ENCODE assay signal across 8 cellular contexts in the genomic region with DNA sequence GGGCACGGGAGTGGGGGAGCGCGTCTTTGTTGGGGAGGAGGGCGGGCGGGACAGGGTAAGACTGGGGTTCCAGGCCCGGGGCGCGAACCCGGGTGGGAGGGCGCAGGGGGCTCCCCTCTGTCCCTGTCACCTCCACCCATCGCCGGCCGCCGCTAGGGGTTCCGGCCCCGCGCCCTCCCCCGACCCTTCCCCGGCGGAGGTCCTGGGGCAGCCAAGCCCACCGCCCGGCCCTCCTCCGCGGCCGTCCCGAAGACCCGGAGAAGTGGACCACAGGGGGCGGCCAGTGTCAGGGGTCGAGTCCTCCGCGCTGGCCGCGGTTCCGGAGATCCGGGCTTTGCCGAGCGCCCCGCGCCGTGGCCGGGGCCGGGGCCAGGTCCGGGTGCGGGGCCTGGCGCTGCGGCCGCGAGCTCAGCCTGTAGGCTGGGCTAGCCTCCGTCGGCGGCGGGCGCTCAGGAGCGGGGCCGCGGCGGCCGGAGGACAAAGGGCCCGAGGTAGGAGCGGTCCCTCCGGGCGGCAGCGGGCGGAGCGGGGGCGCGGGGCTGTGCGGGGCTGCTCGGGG. TPM values are rescaled to one million over a fixed set of nuclear protein-coding genes. Genes with fewer than 3 reads are reported as not detected.
DNase-seq lines count a peak whose midpoint lies in the region; ATAC-seq, FAIRE-seq and TF ChIP-seq lines count a peak whose summit lies in the region.

No MANE protein-coding gene starts in this region.

- H3K27me3 ChIP-seq in adipocyte (replicated peaks; ENCODE audit: control insufficient read depth, insufficient read depth, low read length) (peaks cover 47% of the 10 kb centered on the region), iPS-18a (ENCODE audit: control insufficient read depth, insufficient read depth, low read length) (peaks cover 22% of the 10 kb centered on the region), small intestine (ENCODE audit: control insufficient read depth in 2 of 2, insufficient read depth in 2 of 2, low read length in 2 of 2) (peaks cover 10 to 19% of the 10 kb centered on the region in 2 donors)

- H3K9me3 ChIP-seq in HEK293 (ENCODE audit: control insufficient read depth, insufficient read depth, low read depth, low read length) (no peaks in the 10 kb centered on the region), adipocyte (ENCODE audit: control insufficient read depth, low read length) (no peaks in the 10 kb centered on the region), iPS-18a (ENCODE audit: control insufficient read depth, low read depth, low read length) (no peaks in the 10 kb centered on the region), small intestine (ENCODE audit: control insufficient read depth, low read depth) (no peaks in the 10 kb centered on the region)

- H3K4me3 ChIP-seq in HEK293 (ENCODE audit: low read depth, low read length) (peak overlapping the region; percentile 69), adipocyte (ENCODE audit: low read length) (peak overlapping the region; percentile 74), iPS-18a (ENCODE audit: low read length) (peak overlapping the region; percentile 88), small intestine (ENCODE audit: low read depth in 1 of 2, low read length in 2 of 2) (peak overlapping the region; percentile 15 to 52)

- H3K9ac ChIP-seq in adipocyte (ENCODE audit: low read length) = no peak overlapping the region
- H3K9ac ChIP-seq in iPS-18a (ENCODE audit: low read length) = peak overlapping the region; percentile 75

- H3K4me1 ChIP-seq in HEK293 (ENCODE audit: control insufficient read depth, insufficient read depth, low read length) (peaks cover 8% of the 10 kb centered on the region), adipocyte (ENCODE audit: control insufficient read depth, insufficient read depth, low read length) (peaks cover 6% of the 10 kb centered on the region), iPS-18a (ENCODE audit: control insufficient read depth, low read depth, low read length) (peaks cover 3% of the 10 kb centered on the region), small intestine (ENCODE audit: control insufficient read depth in 2 of 2, insufficient read depth in 1 of 2, low read depth in 1 of 2, low read length in 1 of 2) (no peaks in the 10 kb centered on the region)

- POLR2A ChIA-PET in HEK293 (lab: Yijun Ruan, JAX) = interaction anchor here (1.4 kb wide), 1 partner anchor 17 kb away, joined by 3 read pairs; a partner anchor contains a TSS

- no peak for FAIRE-seq in small intestine (lab: Jason Lieb, UNC)

- 1 to 2% (median 1%) methylated on average over 26 to 69 of the region's 69 CpGs for WGBS in small intestine, 3 donors

- no peak for TF ChIP-seq CTCF in HEK293 (tag by site-specific recombination; IDR thresholded peaks at IDR 0.05)

- DNase-seq in adipocyte (ENCODE audit: low read depth) = no peak
- DNase-seq in small intestine = no peak
- DNase-seq in foreskin melanocyte = no peak
- DNase-seq in CD1c-positive myeloid dendritic cell (ENCODE audit: extremely low spot score) = no peak

- CTCF ChIA-PET in HEK293 (lab: Yijun Ruan, JAX) = interaction anchor here (12.5 kb wide), 1 partner anchor 100 kb away, joined by 282 read pairs; no protein-coding TSS in a partner anchor

- H3K36me3 ChIP-seq in HEK293 (ENCODE audit: control insufficient read depth in 2 of 2, insufficient read depth in 1 of 2, low read length in 2 of 2) (no peaks in the 10 kb centered on the region), adipocyte (ENCODE audit: control insufficient read depth, insufficient read depth, low read length, severe bottlenecking) (no peaks in the 10 kb centered on the region), iPS-18a (ENCODE audit: control insufficient read depth, low read depth, low read length) (no peaks in the 10 kb centered on the region), small intestine (ENCODE audit: control insufficient read depth in 2 of 2, insufficient read depth in 2 of 2, low read length in 2 of 2) (no peaks in the 10 kb centered on the region)

- H3K27ac ChIP-seq in HEK293 (ENCODE audit: extremely low read depth, low read depth, low read length) (peak overlapping the region; percentile 72; the same call in 1 of the 2 replicates), iPS-18a (ENCODE audit: low read length) (no peak overlapping the region), small intestine (ENCODE audit: low read depth in 1 of 2, low read length in 1 of 2) (no peak overlapping the region)

- ATAC-seq in HG02852 (IDR thresholded peaks at IDR 0.05; ENCODE audit: unreplicated experiment) (no peak), HG03571 (IDR thresholded peaks at IDR 0.05; ENCODE audit: unreplicated experiment) (no peak)

TF ChIP-seq in HEK293, 187 proteins besides CTCF, POLR2A, EP300 and RAD21:
- TF ChIP-seq, protein P1, sequence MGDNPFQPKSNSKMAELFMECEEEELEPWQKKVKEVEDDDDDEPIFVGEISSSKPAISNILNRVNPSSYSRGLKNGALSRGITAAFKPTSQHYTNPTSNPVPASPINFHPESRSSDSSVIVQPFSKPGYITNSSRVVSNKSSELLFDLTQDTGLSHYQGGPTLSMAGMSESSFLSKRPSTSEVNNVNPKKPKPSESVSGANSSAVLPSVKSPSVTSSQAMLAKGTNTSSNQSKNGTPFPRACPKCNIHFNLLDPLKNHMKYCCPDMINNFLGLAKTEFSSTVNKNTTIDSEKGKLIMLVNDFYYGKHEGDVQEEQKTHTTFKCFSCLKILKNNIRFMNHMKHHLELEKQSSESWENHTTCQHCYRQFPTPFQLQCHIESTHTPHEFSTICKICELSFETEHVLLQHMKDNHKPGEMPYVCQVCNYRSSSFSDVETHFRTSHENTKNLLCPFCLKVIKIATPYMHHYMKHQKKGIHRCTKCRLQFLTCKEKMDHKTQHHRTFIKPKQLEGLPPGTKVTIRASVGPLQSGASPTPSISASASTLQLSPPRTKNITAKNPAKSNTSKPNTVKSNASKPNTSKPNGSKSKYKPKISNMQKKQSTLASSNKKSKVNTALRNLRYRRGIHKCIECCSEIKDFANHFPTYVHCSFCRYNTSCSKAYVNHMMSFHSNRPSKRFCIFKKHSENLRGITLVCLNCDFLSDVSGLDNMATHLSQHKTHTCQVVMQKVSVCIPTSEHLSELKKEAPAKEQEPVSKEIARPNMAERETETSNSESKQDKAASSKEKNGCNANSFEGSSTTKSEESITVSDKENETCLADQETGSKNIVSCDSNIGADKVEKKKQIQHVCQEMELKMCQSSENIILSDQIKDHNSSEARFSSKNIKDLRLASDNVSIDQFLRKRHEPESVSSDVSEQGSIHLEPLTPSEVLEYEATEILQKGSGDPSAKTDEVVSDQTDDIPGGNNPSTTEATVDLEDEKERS (tag by site-specific recombination; IDR thresholded peaks at IDR 0.05) = no peak
- no peak for TF ChIP-seq TRIM28 (IDR thresholded peaks at IDR 0.05; ENCODE audit: borderline replicate concordance, low read length)
- no peak for TF ChIP-seq WT1 (tag by site-specific recombination; IDR thresholded peaks at IDR 0.05)
- TF ChIP-seq ZNF394 (tag by site-specific recombination; IDR thresholded peaks at IDR 0.05; ENCODE audit: borderline replicate concordance) = no peak
- no peak for TF ChIP-seq ZNF138 (tag by site-specific recombination; IDR thresholded peaks at IDR 0.05; ENCODE audit: borderline replicate concordance)
- no peak for TF ChIP-seq ZNF791 (tag by site-specific recombination; IDR thresholded peaks at IDR 0.05)
- TF ChIP-seq KLF7 (tag by site-specific recombination; IDR thresholded peaks at IDR 0.05; ENCODE audit: borderline replicate concordance) = no peak
- TF ChIP-seq KLF1 (tag by site-specific recombination; IDR thresholded peaks at IDR 0.05) = no peak
- no peak for TF ChIP-seq ZNF768 (tag by site-specific recombination; IDR thresholded peaks at IDR 0.05)
- TF ChIP-seq, protein P2, sequence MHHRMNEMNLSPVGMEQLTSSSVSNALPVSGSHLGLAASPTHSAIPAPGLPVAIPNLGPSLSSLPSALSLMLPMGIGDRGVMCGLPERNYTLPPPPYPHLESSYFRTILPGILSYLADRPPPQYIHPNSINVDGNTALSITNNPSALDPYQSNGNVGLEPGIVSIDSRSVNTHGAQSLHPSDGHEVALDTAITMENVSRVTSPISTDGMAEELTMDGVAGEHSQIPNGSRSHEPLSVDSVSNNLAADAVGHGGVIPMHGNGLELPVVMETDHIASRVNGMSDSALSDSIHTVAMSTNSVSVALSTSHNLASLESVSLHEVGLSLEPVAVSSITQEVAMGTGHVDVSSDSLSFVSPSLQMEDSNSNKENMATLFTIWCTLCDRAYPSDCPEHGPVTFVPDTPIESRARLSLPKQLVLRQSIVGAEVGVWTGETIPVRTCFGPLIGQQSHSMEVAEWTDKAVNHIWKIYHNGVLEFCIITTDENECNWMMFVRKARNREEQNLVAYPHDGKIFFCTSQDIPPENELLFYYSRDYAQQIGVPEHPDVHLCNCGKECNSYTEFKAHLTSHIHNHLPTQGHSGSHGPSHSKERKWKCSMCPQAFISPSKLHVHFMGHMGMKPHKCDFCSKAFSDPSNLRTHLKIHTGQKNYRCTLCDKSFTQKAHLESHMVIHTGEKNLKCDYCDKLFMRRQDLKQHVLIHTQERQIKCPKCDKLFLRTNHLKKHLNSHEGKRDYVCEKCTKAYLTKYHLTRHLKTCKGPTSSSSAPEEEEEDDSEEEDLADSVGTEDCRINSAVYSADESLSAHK (tag by site-specific recombination; IDR thresholded peaks at IDR 0.05) = no peak
- TF ChIP-seq ZNF157 (tag by site-specific recombination; IDR thresholded peaks at IDR 0.05) = no peak
- no peak for TF ChIP-seq ZNF274 (IDR thresholded peaks at IDR 0.05; ENCODE audit: low read length)
- no peak for TF ChIP-seq ZNF274 (tag by site-specific recombination; IDR thresholded peaks at IDR 0.05; ENCODE audit: borderline replicate concordance)
- no peak for TF ChIP-seq ZNF670 (tag by site-specific recombination; IDR thresholded peaks at IDR 0.05; ENCODE audit: low read depth)
- TF ChIP-seq, protein P3, sequence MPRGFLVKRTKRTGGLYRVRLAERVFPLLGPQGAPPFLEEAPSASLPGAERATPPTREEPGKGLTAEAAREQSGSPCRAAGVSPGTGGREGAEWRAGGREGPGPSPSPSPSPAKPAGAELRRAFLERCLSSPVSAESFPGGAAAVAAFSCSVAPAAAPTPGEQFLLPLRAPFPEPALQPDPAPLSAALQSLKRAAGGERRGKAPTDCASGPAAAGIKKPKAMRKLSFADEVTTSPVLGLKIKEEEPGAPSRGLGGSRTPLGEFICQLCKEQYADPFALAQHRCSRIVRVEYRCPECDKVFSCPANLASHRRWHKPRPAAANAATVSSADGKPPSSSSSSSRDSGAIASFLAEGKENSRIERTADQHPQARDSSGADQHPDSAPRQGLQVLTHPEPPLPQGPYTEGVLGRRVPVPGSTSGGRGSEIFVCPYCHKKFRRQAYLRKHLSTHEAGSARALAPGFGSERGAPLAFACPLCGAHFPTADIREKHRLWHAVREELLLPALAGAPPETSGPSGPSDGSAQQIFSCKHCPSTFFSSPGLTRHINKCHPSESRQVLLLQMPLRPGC (tag by site-specific recombination; IDR thresholded peaks at IDR 0.05) = no peak
TF ChIP-seq in HEK293: peak in this region for 0.

RNA-seq across cellular contexts. Expression of a gene that starts 16.6 kb away (rescaled TPM):
- polyA plus RNA-seq in small intestine = 1 to 10 TPM; 4.6 to 6.4 (median 4.9) TPM

RNA-seq across cellular contexts. Expression of a gene that starts 51.3 kb away (rescaled TPM):
- 1 to 10 TPM in 1 of 3 donors, under 1 TPM in 1, not detected in 1; 0.76 to 1.4 TPM for polyA plus RNA-seq in small intestine

Comparison
In these comparisons a context has a peak if more than half of its experiments do, and no peak if none do; other contexts are left out.
1. H3K4me3 ChIP-seq: peak in every context shown above with its lines; median percentile 88 in iPS-18a; 74 in adipocyte; 69 in HEK293; 34 in small intestine.